8 cellular contexts compared by ENCODE assay signal in genomic region chr18:45967007-45967706, GRCh38. TPM values are rescaled to one million over a fixed set of nuclear protein-coding genes. Genes with fewer than 3 reads are reported as not detected.
DNase-seq lines count a peak whose midpoint lies in the region; ATAC-seq and TF ChIP-seq lines count a peak whose summit lies in the region.

TSS of gene EPG5 (minus strand) at chr18:45967329. CDS start at chr18:45967239, 90 bp downstream.

- TF ChIP-seq CTCF in GM13977 (IDR thresholded peaks at IDR 0.05; ENCODE audit: extremely low read depth, insufficient read depth, missing control alignments) (no peak), adrenal gland (IDR thresholded peaks at IDR 0.05) (no peak), heart right ventricle (IDR thresholded peaks at IDR 0.05) (no peak), transverse colon (IDR thresholded peaks at IDR 0.05) (no peak)

- peaks cover 26 to 33% of the 10 kb centered on the region in 2 donors for H3K4me1 ChIP-seq in adrenal gland (replicated peaks in 1 of 2)
- H3K4me1 ChIP-seq in heart right ventricle: peaks cover 0 to 40% (median 29%) of the 10 kb centered on the region in 9 donors
- peaks cover 0 to 32% (median 9%) of the 10 kb centered on the region in 4 donors for H3K4me1 ChIP-seq in transverse colon

- in situ Hi-C loops in GM13977 (cut with MboI; ENCODE audit: low pct_unique_long_range_greater_than_20kb, low sequenced_read_pairs, unreplicated experiment) (no loop called here), transverse colon (cut with MboI; ENCODE audit: low pct_ligation_motif_present in 1 of 4, low pct_unique_long_range_greater_than_20kb in 1 of 4, low sequenced_read_pairs in 3 of 4) (loop anchor here in 2 of 4 donors (10.0 to 25.0 kb wide), 2 partner anchors 108 to 120 kb away; partner anchors contain the start of genes ATP5F1A (in 1 of the 2) and PSTPIP2 (in 1 of the 2))

- WGBS in adrenal gland, 4 donors: 0% methylated on average over 19 to 50 of the region's 50 CpGs
- WGBS in heart right ventricle, 2 donors: 1% methylated on average over 50 of the region's 50 CpGs
- 0 to 1% methylated on average over 4 to 47 of the region's 50 CpGs for WGBS in transverse colon (ENCODE audit: low coverage in 1 of 2), 2 donors

- intact Hi-C loops in adrenal gland (cut with DNase I) (no loop called here), heart right ventricle (cut with DNase I) (loop anchor here in 4 of 10 donors (5.0 to 10.0 kb wide), 2 partner anchors 105 to 108 kb away; partner anchors contain the start of gene PSTPIP2 (in 4 of the 4)), transverse colon (cut with DNase I; ENCODE audit: low total_unique reads) (no loop called here)

- peak; percentile 91 for DNase-seq in GM13977 (ENCODE audit: low spot score)
- peak; percentile 99 for DNase-seq in NCI-H146 (lab: John Stamatoyannopoulos, UW)
- DNase-seq in T-helper 1 cell: peak; percentile 83 to 94 (median 86)
- peak; percentile 96 to 98 (median 97) for DNase-seq in adrenal gland
- DNase-seq in heart right ventricle: peak; percentile 94 to 96
- DNase-seq in pons (ENCODE audit: low spot score): peak; percentile 92
- peak; percentile 97 for DNase-seq in transverse colon

- peak; percentile 95 for ATAC-seq in HG02870 (IDR thresholded peaks at IDR 0.05; ENCODE audit: unreplicated experiment)
- peak; percentile 99 to 100 (median 100) for ATAC-seq in heart right ventricle

- H3K9me3 ChIP-seq in adrenal gland (replicated peaks in 1 of 3) (no peaks in the 10 kb centered on the region), heart right ventricle (no peaks in the 10 kb centered on the region), transverse colon (no peaks in the 10 kb centered on the region)

- TF ChIP-seq POLR2A in adrenal gland (IDR thresholded peaks at IDR 0.05): peak; percentile 46 to 83
- peak; percentile 52 for TF ChIP-seq POLR2A in transverse colon (IDR thresholded peaks at IDR 0.05)

- H3K27ac ChIP-seq in adrenal gland: peak within 1 kb of the TSS in 4 of 5 donors; percentile 53 to 88 (median 74)
- H3K27ac ChIP-seq in heart right ventricle: peak within 1 kb of the TSS in 9 of 10 donors; percentile 57 to 83 (median 71)
- H3K27ac ChIP-seq in transverse colon: peak within 1 kb of the TSS; percentile 78 to 86 (median 82)

- no peak for TF ChIP-seq EP300 in transverse colon (IDR thresholded peaks at IDR 0.05; ENCODE audit: low read depth)

- H3K36me3 ChIP-seq in adrenal gland (replicated peaks in 1 of 2) (no peaks in the 10 kb centered on the region), heart right ventricle (peaks cover 0 to 15% (median 0%) of the 10 kb centered on the region in 9 donors), transverse colon (no peaks in the 10 kb centered on the region)

- H3K27me3 ChIP-seq in adrenal gland: no peaks in the 10 kb centered on the region
- H3K27me3 ChIP-seq in heart right ventricle: no peaks in the 10 kb centered on the region
- no peaks in the 10 kb centered on the region for H3K27me3 ChIP-seq in transverse colon

- H3K4me3 ChIP-seq in adrenal gland (peak within 1 kb of the TSS; percentile 30 to 89 (median 54)), heart right ventricle (peak within 1 kb of the TSS; percentile 54 to 99 (median 82)), transverse colon (peak within 1 kb of the TSS; percentile 70 to 94 (median 80))

RNA-seq across cellular contexts. Expression of gene EPG5, which starts in this region (rescaled TPM):
- total RNA-seq in adrenal gland (10 to 100 TPM; 15.1 to 80.3 (median 24.8) TPM), heart right ventricle (10 to 100 TPM; 16.7 to 26.3 (median 21.0) TPM), transverse colon (10 to 100 TPM; 24.3 to 42.2 (median 35.6) TPM)
- polyA plus RNA-seq in adrenal gland (10 to 100 TPM in 1 of 3 donors, 1 to 10 TPM in 2; 7.3 to 21.6 (median 8.0) TPM), heart right ventricle (1 to 10 TPM; 6.5 to 6.9 TPM)

Comparison
In these comparisons a context has a peak if more than half of its experiments do, and no peak if none do; other contexts are left out.
1. Peak in every context shown above with its lines: DNase-seq, ATAC-seq, H3K4me3 ChIP-seq and H3K27ac ChIP-seq.